ENCODE assay signal across 16 cellular contexts in genomic region chr3:108645364-108645763, GRCh38. TPM values are rescaled to one million over a fixed set of nuclear protein-coding genes. Genes with fewer than 3 reads are reported as not detected.
DNase-seq lines count a peak whose midpoint lies in the region; ATAC-seq and TF ChIP-seq lines count a peak whose summit lies in the region.
"Had no signal": no experiment of that assay in that cellular context is flagged by ENCODE, and none has a peak within 500 bp of the region (broad histone marks: within the 10 kb centered on the region; RNA-seq: fewer than 3 reads in every experiment).

No MANE protein-coding gene starts in this region.

- H2AFZ ChIP-seq in GM23338 = no peak overlapping the region
- no peak overlapping the region for H2AFZ ChIP-seq in PC-9

- H3K36me3 ChIP-seq in GM23338 (ENCODE audit: insufficient read depth) = no peaks in the 10 kb centered on the region
- peaks cover 34% of the 10 kb centered on the region for H3K36me3 ChIP-seq in NT2/D1 (ENCODE audit: insufficient read depth, insufficient read length, low read length)
- H3K36me3 ChIP-seq in PC-9 (ENCODE audit: low read depth) = no peaks in the 10 kb centered on the region
- no peaks in the 10 kb centered on the region for H3K36me3 ChIP-seq in body of pancreas (replicated peaks in 1 of 2; ENCODE audit: insufficient read depth in 1 of 2, low read depth in 2 of 2)

- H3K9me2 ChIP-seq in GM23338 (ENCODE audit: insufficient read depth) (no peaks in the 10 kb centered on the region; the same call in 1 of the 2 replicates), PC-9 (ENCODE audit: insufficient read depth) (no peaks in the 10 kb centered on the region; the same call in 1 of the 2 replicates)

- no peaks in the 10 kb centered on the region for H3K27me3 Mint-ChIP-seq in GM23338 (ENCODE audit: insufficient read depth, low read depth, poor library complexity)
- H3K27me3 Mint-ChIP-seq in immature natural killer cell (ENCODE audit: low read depth in 3 of 3) = no peaks in the 10 kb centered on the region
- H3K27me3 Mint-ChIP-seq: CD4-positive, alpha-beta memory T cell had no signal

- intact Hi-C loops in PC-9 (cut with micrococcal nuclease; ENCODE audit: unreplicated experiment) = no loop called here
- intact Hi-C loops in body of pancreas (cut with DNase I) = no loop called here

- peak; percentile 54 for DNase-seq in GM23338 (ENCODE audit: low spot score)
- DNase-seq in NT2/D1 (ENCODE audit: low read depth, low spot score) = peak; percentile 67
- DNase-seq in iPS DF 4.7 (ENCODE audit: extremely low read depth, low spot score) = peak; percentile 44
- no peak for DNase-seq in PC-9
- DNase-seq in body of pancreas = no peak
- DNase-seq in immature natural killer cell = no peak
- DNase-seq: BE2C; CD4-positive, alpha-beta memory T cell; DMS153; DMS79 treated with DMSO at 0.1 percent for 48 hours; EL had no signal

- H3K27ac ChIP-seq in GM23338 (ENCODE audit: low read depth) (no peak overlapping the region), PC-9 (no peak overlapping the region), body of pancreas (no peak overlapping the region)
- H3K27ac ChIP-seq: C4-2B, KMS-11 had no signal

- CTCF ChIA-PET in PC-9 (lab: Charles Lee) = no interaction called here

- peak overlapping the region; percentile 48; the same call in 1 of the 2 replicates for H3K27ac Mint-ChIP-seq in GM23338
- H3K27ac Mint-ChIP-seq in immature natural killer cell = no peak overlapping the region

- peaks cover 6% of the 10 kb centered on the region; the same call in 1 of the 2 replicates for H3K4me1 ChIP-seq in GM23338 (ENCODE audit: insufficient read depth)
- no peaks in the 10 kb centered on the region for H3K4me1 ChIP-seq in NT2/D1 (ENCODE audit: insufficient read depth, insufficient read length)
- H3K4me1 ChIP-seq in PC-9 (replicated peaks; ENCODE audit: insufficient read depth) = no peaks in the 10 kb centered on the region
- no peaks in the 10 kb centered on the region for H3K4me1 ChIP-seq in body of pancreas

- H3K79me2 ChIP-seq in GM23338 (replicated peaks; ENCODE audit: insufficient read depth) = no peaks in the 10 kb centered on the region
- no peaks in the 10 kb centered on the region for H3K79me2 ChIP-seq in PC-9 (ENCODE audit: low read depth)

- H3K9me3 Mint-ChIP-seq in GM23338 (no peaks in the 10 kb centered on the region), immature natural killer cell (no peaks in the 10 kb centered on the region)
- H3K9me3 Mint-ChIP-seq: CD4-positive, alpha-beta memory T cell had no signal

- H3K4me3 ChIP-seq in GM23338 (no peak overlapping the region), NT2/D1 (ENCODE audit: insufficient read length, low read depth) (no peak overlapping the region), PC-9 (no peak overlapping the region), body of pancreas (no peak overlapping the region)

- H3K9me3 ChIP-seq in NT2/D1 (ENCODE audit: insufficient read depth, low read length) = no peaks in the 10 kb centered on the region
- H3K9me3 ChIP-seq in PC-9 (ENCODE audit: insufficient read depth, low read depth) = no peaks in the 10 kb centered on the region
- no peaks in the 10 kb centered on the region for H3K9me3 ChIP-seq in body of pancreas
- H3K9me3 ChIP-seq: BE2C had no signal

- peaks cover 18% of the 10 kb centered on the region for H3K4me1 Mint-ChIP-seq in GM23338
- no peaks in the 10 kb centered on the region for H3K4me1 Mint-ChIP-seq in immature natural killer cell
- H3K4me1 Mint-ChIP-seq: CD4-positive, alpha-beta memory T cell had no signal

- BruUV-seq in PC-9 (replicated peaks; lab: Mats Ljungman, UMichigan) = no TSS peak

- H4K20me1 ChIP-seq in GM23338 (replicated peaks; ENCODE audit: insufficient read depth) = no peaks in the 10 kb centered on the region
- H4K20me1 ChIP-seq in PC-9 (ENCODE audit: insufficient read depth) = no peaks in the 10 kb centered on the region

- no peaks in the 10 kb centered on the region for H3F3A ChIP-seq in GM23338 (replicated peaks; ENCODE audit: low read depth)
- no peaks in the 10 kb centered on the region for H3F3A ChIP-seq in PC-9 (ENCODE audit: insufficient read depth, low read depth)

- TF ChIP-seq CTCF in GM23338 (conservative IDR thresholded peaks at IDR 0.05; ENCODE audit: low read depth in 2 of 2) (no peak), PC-9 (conservative IDR thresholded peaks at IDR 0.05) (no peak), body of pancreas (IDR thresholded peaks at IDR 0.05) (no peak)

- H3K9ac ChIP-seq in NT2/D1 (ENCODE audit: insufficient read length, low read depth) = no peak overlapping the region
- H3K9ac ChIP-seq: KMS-11 had no signal

- no peak overlapping the region for H3K4me3 Mint-ChIP-seq in GM23338
- H3K4me3 Mint-ChIP-seq in immature natural killer cell = no peak overlapping the region
- H3K4me3 Mint-ChIP-seq: CD4-positive, alpha-beta memory T cell had no signal

- H3K27me3 ChIP-seq in GM23338 (ENCODE audit: insufficient read depth) (no peaks in the 10 kb centered on the region), NT2/D1 (ENCODE audit: insufficient read depth, insufficient read length) (no peaks in the 10 kb centered on the region), PC-9 (ENCODE audit: insufficient read depth, low read depth) (no peaks in the 10 kb centered on the region), body of pancreas (no peaks in the 10 kb centered on the region)
- H3K27me3 ChIP-seq: BE2C had no signal

- POLR2A ChIA-PET in PC-9 (lab: Charles Lee; ENCODE audit: unreplicated experiment) = no interaction called here

- H3K36me3 Mint-ChIP-seq in GM23338 (ENCODE audit: low read depth) (peaks cover 10% of the 10 kb centered on the region; the same call in 2 of the 3 replicates), immature natural killer cell (peaks cover 9 to 37% (median 26%) of the 10 kb centered on the region in 3 donors)

- ATAC-seq in GM23338 = peak; percentile 59; the same call in 2 of the 3 replicates
- no peak for ATAC-seq in body of pancreas
- ATAC-seq in HG03354 (IDR thresholded peaks at IDR 0.05; ENCODE audit: poor library complexity, severe bottlenecking, unreplicated experiment) = no peak
- ATAC-seq: HCT116, HepG2 had no signal

- 88% methylated on average over 1 of the region's 1 CpG for WGBS in body of pancreas, 2 donors

- no peak for TF ChIP-seq POLR2A in body of pancreas (IDR thresholded peaks at IDR 0.05)

- 0 out of 2 replicates have a peak overlapping the region, but pooled peaks have one; percentile 13 for H3K4me2 ChIP-seq in GM23338
- H3K4me2 ChIP-seq in PC-9 = no peak overlapping the region
- H3K4me2 ChIP-seq: KMS-11 had no signal

TF ChIP-seq in GM23338, 12 proteins besides CTCF, POLR2A, EP300 and RAD21 (continues in another document):
- TF ChIP-seq EZH2phosphoT487 (IDR thresholded peaks at IDR 0.05; ENCODE audit: unreplicated experiment) = no peak
- TF ChIP-seq EZH2 (IDR thresholded peaks at IDR 0.05; ENCODE audit: low read depth, unreplicated experiment) = no peak
- TF ChIP-seq JUNB (IDR thresholded peaks at IDR 0.05; ENCODE audit: unreplicated experiment) = no peak

RNA-seq across cellular contexts. Expression of gene DZIP3, which starts 55.8 kb away (rescaled TPM):
- total RNA-seq in GM23338 (2014; rRNA removed; shearing (Covaris generic)) = 26.6 and 28.7 TPM in 2 replicates
- polyA plus RNA-seq in GM23338 (2016; fragmentation: Nextera tagmentation; extraction: Ambion mirVana) (24.6 and 32.0 TPM in 2 replicates), immature natural killer cell (10 to 100 TPM in 1 of 3 donors, 1 to 10 TPM in 2; 6.8 to 11.7 (median 9.8) TPM)
- total RNA-seq in PC-9 (2021) (11.7 and 14.5 TPM in 2 replicates), body of pancreas (1 to 10 TPM; 3.6 to 8.8 TPM)

RNA-seq across cellular contexts. Expression of gene CIP2A, which starts 56.1 kb away (rescaled TPM):
- 47.8 and 63.5 TPM in 2 replicates for total RNA-seq in GM23338 (2014; rRNA removed; shearing (Covaris generic))
- polyA plus RNA-seq in GM23338 (2016; fragmentation: Nextera tagmentation; extraction: Ambion mirVana) (30.4 and 48.1 TPM in 2 replicates), immature natural killer cell (1 to 10 TPM in 2 of 3 donors, not detected in 1; 1.4 to 2.3 TPM)
- total RNA-seq in PC-9 (2021) (40.6 and 41.1 TPM in 2 replicates), body of pancreas (1 to 10 TPM in 1 of 2 donors, under 1 TPM in 1; 0.33 to 3.6 TPM)

Comparison
In these comparisons a context has a peak if more than half of its experiments do, and no peak if none do; other contexts are left out.
1. DNase-seq: peak in GM23338 (single experiment), NT2/D1 (single experiment) and iPS DF 4.7 (single experiment); none in PC-9 (0 of 2), body of pancreas (0 of 4) and immature natural killer cell (0 of 3).